13 cellular contexts compared by ENCODE assay signal in the genomic region with DNA sequence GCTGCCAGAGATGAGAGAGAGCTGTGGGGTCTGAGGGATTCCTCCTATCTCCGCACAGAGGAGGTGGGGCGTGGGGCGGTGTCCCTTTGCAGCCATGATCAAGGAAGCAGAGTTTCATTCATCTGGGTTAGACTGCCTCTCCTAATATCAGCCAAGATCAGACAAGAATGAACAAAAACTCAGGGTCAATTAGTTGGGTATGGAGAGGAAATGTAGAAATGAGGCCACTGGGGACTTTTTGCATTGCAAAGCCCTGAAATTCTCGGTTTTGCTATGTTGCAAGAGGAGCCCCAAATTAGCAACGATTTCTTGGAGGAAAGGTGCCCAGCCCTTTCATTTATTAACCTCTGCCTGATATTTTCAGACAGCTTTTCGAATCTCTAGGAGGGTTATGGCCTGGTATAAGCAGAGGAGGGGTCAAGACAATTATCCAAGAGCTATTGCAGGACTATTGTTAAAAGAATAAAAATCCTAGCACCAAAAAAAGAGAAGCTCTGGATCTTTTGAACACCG.
DNase-seq lines count a peak whose midpoint lies in the region; ATAC-seq, FAIRE-seq and TF ChIP-seq lines count a peak whose summit lies in the region.
"Had no signal": no experiment of that assay in that cellular context is flagged by ENCODE, and none has a peak within 500 bp of the region (broad histone marks: within the 10 kb centered on the region; RNA-seq: fewer than 3 reads in every experiment).

No MANE protein-coding gene starts in this region.

- H3K9me3 ChIP-seq in neutrophil, result no peaks in the 10 kb centered on the region
- H3K9me3 ChIP-seq: transverse colon had no signal

- DNase-seq in NK-92 treated with Interleukin-12 subunit alpha and Interleukin-12 subunit beta, amount 100 ng/mL, for 24 hours (lab: John Stamatoyannopoulos, UW), result peak; percentile 36
- DNase-seq in NK-92 (lab: John Stamatoyannopoulos, UW; ENCODE audit: unreplicated experiment) (no peak), hypothalamus (lab: John Stamatoyannopoulos, UW) (no peak), RCC 7860 (ENCODE audit: low spot score) (no peak)
- DNase-seq in stimulated activated CD4-positive, alpha-beta T cell treated with anti-CD3 and anti-CD28 coated beads, Interleukin-12 subunit alpha, Interleukin-12 subunit beta, amount 100 ng/mL, for 4 hours, result no peak
- DNase-seq: cortex of kidney; stimulated activated CD4-positive, alpha-beta T cell treated with anti-CD3 and anti-CD28 coated beads, Interleukin-1b, Interleukin-23, amount 100 ng/mL, for 48 hours; transverse colon had no signal

- peak overlapping the region; percentile 98 for H3K27ac ChIP-seq in neutrophil
- H3K27ac ChIP-seq: 22Rv1, transverse colon had no signal

- peak; percentile 50 for ATAC-seq in GM21825 (IDR thresholded peaks at IDR 0.05; ENCODE audit: unreplicated experiment)
- ATAC-seq in HG03521 (IDR thresholded peaks at IDR 0.05; ENCODE audit: unreplicated experiment), result peak; percentile 43
- ATAC-seq: activated T-helper 17 cell treated with anti-CD3 and anti-CD28 coated beads, Interleukin-2, amount 50 U/mL, for 72 hours had no signal

- H3K4me3 ChIP-seq in neutrophil (ENCODE audit: low read depth in 1 of 2, low read length in 1 of 2), result peak overlapping the region; percentile 46 to 50
- H3K4me3 ChIP-seq: transverse colon had no signal

- no peaks in the 10 kb centered on the region for H3K36me3 ChIP-seq in neutrophil
- H3K36me3 ChIP-seq: transverse colon had no signal

- H3K4me1 ChIP-seq in neutrophil (ENCODE audit: control insufficient read depth in 1 of 2, insufficient read depth in 1 of 2, low read depth in 1 of 2, low read length in 1 of 2), result peaks cover 95 to 96% of the 10 kb centered on the region in 2 experiments
- H3K4me1 ChIP-seq: transverse colon had no signal

- peak; percentile 9 for TF ChIP-seq CTCF in neutrophil (IDR thresholded peaks at IDR 0.05)

- no peaks in the 10 kb centered on the region for H3K27me3 ChIP-seq in neutrophil
- H3K27me3 ChIP-seq: transverse colon had no signal

- no peak for FAIRE-seq in RCC 7860 (lab: Jason Lieb, UNC)
